In the genomic region with DNA sequence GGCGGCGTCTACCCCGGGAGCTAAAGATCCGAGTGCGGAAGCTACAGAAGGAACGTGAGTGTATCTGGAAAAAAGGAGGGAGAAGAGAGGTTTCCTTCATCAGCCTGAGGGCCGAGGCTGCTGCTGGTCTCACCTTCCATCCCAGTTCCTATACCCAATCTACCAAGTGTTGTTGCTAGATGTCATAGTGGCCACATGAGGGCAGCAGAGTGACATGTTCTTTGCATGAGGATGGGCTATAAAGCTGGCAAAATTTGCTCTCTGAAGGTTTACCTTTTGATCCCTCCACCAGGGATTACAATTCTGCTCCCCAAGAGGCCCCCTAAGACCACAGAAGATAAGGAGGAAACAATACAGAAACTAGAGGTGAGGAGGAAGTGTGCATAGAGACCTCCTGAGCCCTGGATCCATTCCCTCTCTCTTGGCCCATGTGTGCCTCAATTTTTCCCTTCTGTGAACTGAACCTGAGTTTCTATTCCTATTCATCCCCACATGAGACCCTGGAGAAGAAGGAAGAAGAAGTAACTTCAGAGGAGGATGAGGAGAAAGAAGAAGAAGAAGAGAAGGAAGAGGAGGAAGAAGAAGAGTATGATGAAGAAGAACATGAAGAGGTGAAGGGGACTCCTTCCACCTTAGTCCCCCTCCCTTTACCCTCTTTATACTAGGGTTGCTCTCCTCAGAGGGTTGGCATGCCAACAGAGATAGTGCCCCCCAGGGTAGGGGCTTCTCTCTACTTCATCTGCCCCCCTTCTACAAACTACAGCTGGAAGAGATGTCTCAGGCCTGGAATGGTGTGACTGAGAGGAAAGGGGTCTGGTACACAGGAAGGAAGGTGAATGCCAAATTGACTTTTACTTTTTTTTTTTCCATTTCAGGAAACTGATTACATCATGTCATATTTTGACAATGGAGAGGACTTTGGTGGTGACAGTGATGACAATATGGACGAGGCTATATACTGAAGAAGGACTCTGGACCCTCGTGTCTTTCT, we compare ENCODE assay signal across 8 cellular contexts. TPM values are rescaled to one million over a fixed set of nuclear protein-coding genes. Genes with fewer than 3 reads are reported as not detected.
DNase-seq lines count a peak whose midpoint lies in the region; ATAC-seq and TF ChIP-seq lines count a peak whose summit lies in the region.

No MANE protein-coding gene starts in this region.

- intact Hi-C loops in left ventricle myocardium superior (cut with micrococcal nuclease): loop anchor here (5.0 kb wide), 1 partner anchor 35 kb away; no protein-coding TSS in a partner anchor
- intact Hi-C loops in posterior vena cava (cut with DNase I): loop anchor here in 1 of 2 donors (2.0 kb wide), 1 partner anchor 29 kb away; no protein-coding TSS in a partner anchor

- peak; percentile 87 for DNase-seq in GM13977 (ENCODE audit: low spot score)
- peak; percentile 78 for DNase-seq in NCI-H146 (lab: John Stamatoyannopoulos, UW)
- peak; percentile 89 for DNase-seq in SW480 (ENCODE audit: low spot score)
- DNase-seq in amygdala (lab: John Stamatoyannopoulos, UW): peak in 47 of 56 donors; percentile 13 to 86 (median 50)
- peak; percentile 63 for DNase-seq in left ventricle myocardium superior
- peak; percentile 85 for DNase-seq in posterior vena cava (ENCODE audit: low spot score)

- TF ChIP-seq CTCF in 22Rv1 (IDR thresholded peaks at IDR 0.05): peak; percentile 97
- TF ChIP-seq CTCF in GM13977 (IDR thresholded peaks at IDR 0.05; ENCODE audit: extremely low read depth, insufficient read depth, missing control alignments): peak; percentile 82

- peak; percentile 28 for ATAC-seq in left ventricle myocardium superior
- no peak for ATAC-seq in GM21447 (IDR thresholded peaks at IDR 0.05; ENCODE audit: unreplicated experiment)

- in situ Hi-C loops in GM13977 (cut with MboI; ENCODE audit: low pct_unique_long_range_greater_than_20kb, low sequenced_read_pairs, unreplicated experiment): no loop called here

- H3K27ac ChIP-seq in 22Rv1: peak overlapping the region; percentile 90

RNA-seq across cellular contexts. Expression of a gene that starts 13.3 kb away (rescaled TPM):
- total RNA-seq in left ventricle myocardium superior: 44.0 TPM
- 10 to 100 TPM; 22.8 to 23.8 TPM for total RNA-seq in posterior vena cava

RNA-seq across cellular contexts. Expression of a gene that starts 13.4 kb away (rescaled TPM):
- total RNA-seq in left ventricle myocardium superior: 0.52 TPM
- total RNA-seq in posterior vena cava: 1 to 10 TPM; 2.3 TPM

RNA-seq across cellular contexts. Expression of a gene that starts 18.6 kb away (rescaled TPM):
- total RNA-seq in left ventricle myocardium superior: 954 TPM
- 100 to 1,000 TPM; 393 to 441 TPM for total RNA-seq in posterior vena cava

RNA-seq across cellular contexts. Expression of a gene that starts 20.0 kb away (rescaled TPM):
- total RNA-seq in left ventricle myocardium superior (25.2 TPM), posterior vena cava (10 to 100 TPM; 45.5 to 45.8 TPM)

RNA-seq across cellular contexts. Expression of a gene that starts 43.8 kb away (rescaled TPM):
- total RNA-seq in left ventricle myocardium superior (71.9 TPM), posterior vena cava (not detected)
